Comparison of ENCODE assay signal across 8 cellular contexts in the genomic region with DNA sequence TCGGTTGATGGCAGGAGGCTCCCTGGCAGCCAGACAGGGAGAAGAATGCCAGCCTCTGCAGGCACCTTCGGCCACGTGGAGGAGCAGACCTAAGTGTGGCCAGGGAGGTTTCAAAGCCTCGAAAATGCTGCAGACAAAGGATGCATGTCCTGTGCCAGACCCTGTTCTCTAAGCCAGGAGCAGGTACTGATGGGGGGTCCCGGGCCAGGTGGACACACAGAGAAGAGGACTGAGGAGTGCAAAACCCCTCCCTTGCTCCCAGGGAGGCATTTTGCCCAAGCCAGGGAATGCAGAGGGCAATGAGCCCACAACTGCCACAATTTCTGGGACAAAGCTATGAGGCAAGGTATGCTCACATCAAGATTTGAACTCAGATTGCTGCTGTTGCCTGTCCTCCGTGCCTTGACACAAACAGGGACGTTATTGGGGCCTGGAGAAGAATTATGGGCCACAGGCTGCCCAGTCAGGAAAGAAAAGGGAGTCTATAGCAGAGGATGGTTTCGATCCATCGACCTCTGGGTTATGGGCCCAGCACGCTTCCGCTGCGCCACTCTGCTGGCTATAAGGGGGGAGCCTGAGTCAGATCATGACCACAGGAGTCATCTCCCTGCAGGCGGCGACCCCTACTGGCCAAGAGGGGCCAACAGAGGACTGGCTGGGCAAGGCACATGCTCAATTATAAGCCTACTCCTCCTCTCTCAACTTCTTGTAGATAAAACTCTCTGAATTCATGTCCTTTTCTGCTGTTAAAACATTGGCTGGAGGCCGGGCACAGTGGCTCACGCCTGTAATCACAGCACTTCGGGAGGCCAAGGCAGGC. TPM values are rescaled to one million over a fixed set of nuclear protein-coding genes. Genes with fewer than 3 reads are reported as not detected.
DNase-seq lines count a peak whose midpoint lies in the region; ATAC-seq, FAIRE-seq and TF ChIP-seq lines count a peak whose summit lies in the region.

No MANE protein-coding gene starts in this region.

- TSS peak; percentile 99 for BruUV-seq in HCT116 (replicated peaks; lab: Mats Ljungman, UMichigan)

- POLR2A ChIA-PET in HCT116 (lab: Charles Lee) = interaction anchor here (0.6 to 1.2 kb wide), 5 partner anchors 25 to 32 kb away, joined by 3 to 4 read pairs (median 3); partner anchors contain the start of gene FOXK2

- 1 to 2% methylated on average over 17 of the region's 17 CpGs for WGBS in pancreas, 2 donors
- 4 to 8% methylated on average over 17 of the region's 17 CpGs for WGBS in tibial nerve, 2 donors

- H2AFZ ChIP-seq in HCT116 (ENCODE audit: low read depth, low read length, poor library complexity, severe bottlenecking) = no peak overlapping the region

- CTCF ChIA-PET in HCT116 (lab: Charles Lee) = interaction anchor here (1.0 to 1.6 kb wide), 6 partner anchors 9 to 63 kb away, joined by 3 to 8 read pairs (median 5); no protein-coding TSS in a partner anchor

- H3K27ac Mint-ChIP-seq in activated naive CD4-positive, alpha-beta T cell treated with anti-CD3 and anti-CD28 coated beads, Interleukin-2, amount 50 U/mL, for 72 hours = peak overlapping the region; percentile 68 to 98

- H3K9me3 ChIP-seq in HCT116 (ENCODE audit: control insufficient read depth in 1 of 2, insufficient read depth in 1 of 2, low read depth in 1 of 2, low read length in 2 of 2) (no peaks in the 10 kb centered on the region), pancreas (no peaks in the 10 kb centered on the region), tibial nerve (no peaks in the 10 kb centered on the region)

- intact Hi-C loops in HCT116 (cut with micrococcal nuclease) = loop anchor here (1.0 to 5.0 kb wide), 3 partner anchors 33 to 57 kb away; partner anchors contain the start of gene NARF
- intact Hi-C loops in head of caudate nucleus (cut with DNase I) = no loop called here
- intact Hi-C loops in pancreas (cut with DNase I) = loop anchor here in 1 of 3 donors (10.0 kb wide), 1 partner anchor 140 kb away; the partner anchor contains the start of gene TEX19

- no peaks in the 10 kb centered on the region for H3K9me3 Mint-ChIP-seq in activated naive CD4-positive, alpha-beta T cell treated with anti-CD3 and anti-CD28 coated beads, Interleukin-2, amount 50 U/mL, for 72 hours

- H3K9me2 ChIP-seq in HCT116 (ENCODE audit: insufficient read depth) = no peaks in the 10 kb centered on the region

- H3K36me3 Mint-ChIP-seq in activated naive CD4-positive, alpha-beta T cell treated with anti-CD3 and anti-CD28 coated beads, Interleukin-2, amount 50 U/mL, for 72 hours = no peaks in the 10 kb centered on the region

- peak; percentile 74 to 86 for TF ChIP-seq EP300 in tibial nerve (IDR thresholded peaks at IDR 0.05)

- H4K20me1 ChIP-seq in HCT116 (ENCODE audit: insufficient read depth) = no peaks in the 10 kb centered on the region

- peaks cover 39 to 53% of the 10 kb centered on the region in 2 experiments for H3K4me1 ChIP-seq in HCT116 (ENCODE audit: control insufficient read depth in 1 of 2, insufficient read depth in 2 of 2, low read length in 2 of 2)
- H3K4me1 ChIP-seq in pancreas = peaks cover 0 to 3% (median 0%) of the 10 kb centered on the region in 3 donors
- peaks cover 0 to 35% (median 9%) of the 10 kb centered on the region in 4 donors for H3K4me1 ChIP-seq in tibial nerve

- peak; percentile 39 for TF ChIP-seq POLR2A in HCT116 (IDR thresholded peaks at IDR 0.05; ENCODE audit: borderline replicate concordance, extremely low read depth, insufficient read depth, insufficient read length)
- TF ChIP-seq POLR2A in tibial nerve (IDR thresholded peaks at IDR 0.05) = no peak

- ATAC-seq in HCT116 (peak; percentile 87), pancreas (peak; percentile 57 to 86 (median 82))
- peak; percentile 70 to 82 for ATAC-seq in activated naive CD4-positive, alpha-beta T cell treated with anti-CD3 and anti-CD28 coated beads, Interleukin-2, amount 50 U/mL, for 72 hours

- RAD21 ChIA-PET in HCT116 (lab: Charles Lee; ENCODE audit: low non-redundant PET in 1 of 2, low total read pairs in 2 of 2, uncharacterized antibody in 2 of 2, unreplicated experiment in 2 of 2) = interaction anchor here in 1 of 2 experiments (0.6 kb wide), 1 partner anchor 12 kb away, joined by 3 read pairs; no protein-coding TSS in a partner anchor

- no peak for TF ChIP-seq RAD21 in HCT116 (IDR thresholded peaks at IDR 0.05; ENCODE audit: low read depth)

- peak overlapping the region; percentile 66 for H3K4me2 ChIP-seq in HCT116 (ENCODE audit: low read length)

- DNase-seq in ELF-1 (ENCODE audit: low read depth, low spot score) (peak; percentile 97), HCT116 (ENCODE audit: low read depth, low spot score) (peak; percentile 97), NCI-H1092 (lab: John Stamatoyannopoulos, UW) (peak; percentile 93), SKM-1 treated with dmso at 0.1 percent for 144 hours (lab: John Stamatoyannopoulos, UW; ENCODE audit: unreplicated experiment) (peak; percentile 94), head of caudate nucleus (peak; percentile 64 to 97 (median 90)), pancreas (peak; percentile 82 to 94 (median 92)), tibial nerve (ENCODE audit: low spot score in 2 of 2) (peak; percentile 89 to 94)
- peak; percentile 86 to 92 for DNase-seq in activated naive CD4-positive, alpha-beta T cell treated with anti-CD3 and anti-CD28 coated beads, Interleukin-2, amount 50 U/mL, for 72 hours (ENCODE audit: low spot score in 2 of 2)

- H3K36me3 ChIP-seq in HCT116 (ENCODE audit: control insufficient read depth in 1 of 2, insufficient read depth in 2 of 2, low read length in 2 of 2) = no peaks in the 10 kb centered on the region
- no peaks in the 10 kb centered on the region for H3K36me3 ChIP-seq in pancreas
- H3K36me3 ChIP-seq in tibial nerve = peaks cover 0 to 2% (median 0%) of the 10 kb centered on the region in 3 donors

- H3K27ac ChIP-seq in HCT116 (ENCODE audit: low read depth, low read length) (peak overlapping the region; percentile 76), pancreas (peak overlapping the region in 3 of 4 donors; percentile 0 to 46 (median 30)), tibial nerve (peak overlapping the region in 3 of 4 donors; percentile 64 to 96 (median 76))

- peak overlapping the region; percentile 33 for H3K9ac ChIP-seq in HCT116 (ENCODE audit: low read length)

- H3K27me3 ChIP-seq in HCT116 (ENCODE audit: insufficient read depth, low read length) (no peaks in the 10 kb centered on the region), pancreas (no peaks in the 10 kb centered on the region), tibial nerve (no peaks in the 10 kb centered on the region)

- H3K79me2 ChIP-seq in HCT116 (ENCODE audit: insufficient read depth, low read length) = no peaks in the 10 kb centered on the region

- H3K4me3 ChIP-seq in HCT116 (replicated peaks in 1 of 2; ENCODE audit: low read depth in 1 of 2, low read length in 2 of 2) (peak overlapping the region in 1 of 2 experiments; percentile 9; a peak in 1 of 4 replicates), pancreas (no peak overlapping the region), tibial nerve (no peak overlapping the region)

- peak; percentile 88 to 97 (median 97) for TF ChIP-seq CTCF in HCT116 (IDR thresholded peaks at IDR 0.05 in 2 of 3, conservative IDR thresholded peaks at IDR 0.05 in 1 of 3; ENCODE audit: borderline replicate concordance in 1 of 3, insufficient read depth in 1 of 3, low read depth in 2 of 3, low read length in 2 of 3)
- peak; percentile 72 to 80 (median 76) for TF ChIP-seq CTCF in pancreas (IDR thresholded peaks at IDR 0.05)
- TF ChIP-seq CTCF in tibial nerve (IDR thresholded peaks at IDR 0.05) = peak; percentile 77 to 96 (median 95)

- no peak for FAIRE-seq in pancreas (lab: Jason Lieb, UNC)

TF ChIP-seq in HCT116, 20 proteins besides CTCF, POLR2A, EP300 and RAD21 (continues in another document):
- TF ChIP-seq CEBPB (IDR thresholded peaks at IDR 0.05; ENCODE audit: low read depth) (no peak), ZNF274 (IDR thresholded peaks at IDR 0.05; ENCODE audit: low read depth, low read length) (no peak), TCF7L2 (IDR thresholded peaks at IDR 0.05; ENCODE audit: borderline replicate concordance, extremely low read depth, insufficient read depth, insufficient read length) (no peak), ZBTB33 (IDR thresholded peaks at IDR 0.05; ENCODE audit: extremely low read depth, insufficient replicate concordance, low read length) (peak; percentile 83), YY1 (IDR thresholded peaks at IDR 0.05; ENCODE audit: extremely low read depth, insufficient replicate concordance, low read depth, low read length) (peak; percentile 77)

RNA-seq across cellular contexts. Expression of gene FOXK2, which starts 25.1 kb away (rescaled TPM):
- total RNA-seq in HCT116 (2021; ENCODE audit: unreplicated experiment) (122 TPM), pancreas (10 to 100 TPM; 18.6 to 27.9 (median 19.9) TPM), tibial nerve (10 to 100 TPM; 29.6 to 65.4 (median 33.3) TPM)
- 55.3 and 55.9 TPM in 2 replicates for polyA plus RNA-seq in HCT116 (2012)
- 10 to 100 TPM; 56.2 to 67.4 TPM for total RNA-seq in activated naive CD4-positive, alpha-beta T cell treated with anti-CD3 and anti-CD28 coated beads, Interleukin-2, amount 50 U/mL, for 72 hours
- polyA plus RNA-seq in pancreas = 10 to 100 TPM; 17.7 to 19.5 TPM

RNA-seq across cellular contexts. Expression of gene NARF, which starts 35.9 kb away (rescaled TPM):
- 91.8 TPM for total RNA-seq in HCT116 (2021; ENCODE audit: unreplicated experiment)
- 191 and 192 TPM in 2 replicates for polyA plus RNA-seq in HCT116 (2012)
- total RNA-seq in activated naive CD4-positive, alpha-beta T cell treated with anti-CD3 and anti-CD28 coated beads, Interleukin-2, amount 50 U/mL, for 72 hours = 100 to 1,000 TPM; 159 TPM
- total RNA-seq in pancreas = 10 to 100 TPM; 21.3 to 42.8 (median 30.2) TPM
- polyA plus RNA-seq in pancreas = 10 to 100 TPM; 57.8 to 96.9 TPM
- total RNA-seq in tibial nerve = 10 to 100 TPM; 25.8 to 79.2 (median 59.9) TPM

RNA-seq across cellular contexts. Expression of gene CYBC1, which starts 43.9 kb away (rescaled TPM):
- 95.4 TPM for total RNA-seq in HCT116 (2021; ENCODE audit: unreplicated experiment)
- 76.0 and 79.8 TPM in 2 replicates for polyA plus RNA-seq in HCT116 (2012)
- 100 to 1,000 TPM; 205 to 401 TPM for total RNA-seq in activated naive CD4-positive, alpha-beta T cell treated with anti-CD3 and anti-CD28 coated beads, Interleukin-2, amount 50 U/mL, for 72 hours
- 10 to 100 TPM; 29.3 to 66.9 (median 38.6) TPM for total RNA-seq in pancreas
- polyA plus RNA-seq in pancreas = 10 to 100 TPM; 46.4 to 54.9 TPM
- 100 to 1,000 TPM in 2 of 4 donors, 10 to 100 TPM in 2; 45.4 to 106 (median 86.4) TPM for total RNA-seq in tibial nerve
